ENCODE assay signal across 20 cellular contexts in the genomic region with DNA sequence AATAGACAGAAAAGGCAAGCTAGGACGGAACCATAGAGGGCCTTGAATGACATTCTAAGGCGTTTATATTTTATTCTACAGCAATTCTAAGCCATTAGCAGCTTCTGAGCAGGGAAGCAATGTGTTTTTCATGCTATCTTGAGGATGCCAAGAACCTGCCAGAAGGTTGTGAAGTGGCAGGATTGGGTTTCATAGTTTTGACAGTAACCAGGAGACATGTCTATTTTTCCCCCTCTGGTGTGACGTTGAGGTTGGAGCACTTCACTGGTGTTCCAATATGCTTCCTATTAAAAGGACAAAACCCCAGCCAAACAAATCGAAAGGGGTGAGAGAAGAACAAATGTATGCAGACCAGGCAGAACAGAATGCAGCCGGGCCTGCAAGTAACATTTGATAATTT.
"Had no signal": no experiment of that assay in that cellular context is flagged by ENCODE, and none has a peak within 500 bp of the region (broad histone marks: within the 10 kb centered on the region; RNA-seq: fewer than 3 reads in every experiment).

No MANE protein-coding gene starts in this region.

- H3K4me1 Mint-ChIP-seq: activated naive CD4-positive, alpha-beta T cell treated with anti-CD3 and anti-CD28 coated beads, Interleukin-2, amount 50 U/mL, for 24 hours; nephron had no signal

- H3K36me3 Mint-ChIP-seq: activated naive CD4-positive, alpha-beta T cell treated with anti-CD3 and anti-CD28 coated beads, Interleukin-2, amount 50 U/mL, for 24 hours had no signal

- ATAC-seq: left lobe of liver had no signal

- H3K4me3 Mint-ChIP-seq: activated naive CD4-positive, alpha-beta T cell treated with anti-CD3 and anti-CD28 coated beads, Interleukin-2, amount 50 U/mL, for 24 hours; nephron; T-helper 1 cell treated with Interleukin-12 subunit alpha and Interleukin-12 subunit beta and Interleukin-4 antibody, amounts not matched to agents 30 μg/mL and 1 μg/mL, for 36 hours had no signal

- H3K27me3 Mint-ChIP-seq: activated naive CD4-positive, alpha-beta T cell treated with anti-CD3 and anti-CD28 coated beads, Interleukin-2, amount 50 U/mL, for 24 hours had no signal

- H3K9me3 Mint-ChIP-seq: activated naive CD4-positive, alpha-beta T cell treated with anti-CD3 and anti-CD28 coated beads, Interleukin-2, amount 50 U/mL, for 24 hours; nephron; T-helper 1 cell treated with Interleukin-12 subunit alpha and Interleukin-12 subunit beta and Interleukin-4 antibody, amounts not matched to agents 30 μg/mL and 1 μg/mL, for 36 hours had no signal

- H3K27ac Mint-ChIP-seq: activated naive CD4-positive, alpha-beta T cell treated with anti-CD3 and anti-CD28 coated beads, Interleukin-2, amount 50 U/mL, for 24 hours; nephron; T-helper 1 cell treated with Interleukin-12 subunit alpha and Interleukin-12 subunit beta and Interleukin-4 antibody, amounts not matched to agents 30 μg/mL and 1 μg/mL, for 36 hours had no signal

- DNase-seq: activated CD4-positive, alpha-beta T cell treated with anti-CD3 and anti-CD28 coated beads, Interleukin-2, amount 50 U/mL, for 1 hour; activated CD8-positive, alpha-beta memory T cell treated with anti-CD3 and anti-CD28 coated beads, Interleukin-2, amount 50 U/mL, for 4 hours; activated gamma-delta T cell; activated T-cell treated with anti-CD3 and anti-CD28 coated beads, Interleukin-2, amount 50 U/mL, for 48 hours; caudate nucleus; dorsolateral prefrontal cortex; foreskin fibroblast; hypothalamus; islet precursor cell; mammary epithelial cell; midbrain; nucleus accumbens; stimulated activated CD4-positive, alpha-beta T cell treated with anti-CD3 and anti-CD28 coated beads, Interleukin-12 subunit alpha, Interleukin-12 subunit beta, amount 100 ng/mL, for 4 hours; stimulated activated CD4-positive, alpha-beta T cell treated with anti-CD3 and anti-CD28 coated beads, Interleukin-1b, Interleukin-23, amount 100 ng/mL, for 48 hours; stimulated activated CD8-positive, alpha-beta memory T cell treated with anti-CD3 and anti-CD28 coated beads, Interleukin-4, amount 100 ng/mL, for 48 hours; stimulated activated naive CD4-positive, alpha-beta T cell had no signal

- H3K4me3 ChIP-seq: dorsolateral prefrontal cortex had no signal

- H3K27ac ChIP-seq: dorsolateral prefrontal cortex had no signal

- H3K27me3 ChIP-seq: dorsolateral prefrontal cortex had no signal
